ENCODE assay signal across 8 cellular contexts in the genomic region with DNA sequence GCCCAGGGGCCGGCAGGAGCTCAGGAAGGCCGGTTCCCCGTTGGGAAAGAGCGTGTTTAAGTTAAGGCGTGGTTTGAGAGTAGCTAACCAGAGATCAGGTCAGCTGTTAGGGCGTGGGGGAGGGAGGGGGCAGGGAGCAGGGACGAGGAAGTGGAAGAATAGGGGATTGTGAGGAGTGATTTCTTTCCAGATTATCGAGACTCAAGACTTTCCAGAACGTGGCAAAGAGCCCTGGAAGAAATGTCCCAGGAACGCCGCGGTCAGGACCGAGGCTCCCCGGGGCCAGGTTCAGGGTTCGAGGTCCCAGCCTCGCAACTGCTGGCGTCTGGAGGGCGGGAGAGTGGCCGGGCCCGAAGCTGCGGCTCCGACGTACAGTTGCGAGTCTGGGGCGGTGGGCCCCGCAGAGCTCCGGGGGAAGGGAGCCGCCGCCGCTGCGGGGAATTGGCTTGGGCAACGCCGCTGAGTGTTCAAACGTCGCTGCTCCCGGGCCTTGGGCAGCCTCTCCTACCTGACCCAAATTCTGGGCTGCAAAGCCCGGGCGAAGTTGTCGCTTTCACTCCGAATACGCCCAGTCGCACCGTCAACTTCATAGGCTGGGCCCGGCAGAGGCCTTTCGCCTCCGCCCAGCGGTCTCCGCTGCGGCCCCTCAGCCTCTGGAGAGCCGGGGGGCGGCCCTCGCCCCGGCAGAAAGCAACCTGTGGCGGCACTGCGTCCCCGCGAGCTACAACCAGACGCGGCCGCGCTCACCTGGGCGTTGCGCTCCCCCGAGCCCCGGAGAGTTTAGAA. TPM values are rescaled to one million over a fixed set of nuclear protein-coding genes. Genes with fewer than 3 reads are reported as not detected.
DNase-seq lines count a peak whose midpoint lies in the region; ATAC-seq and TF ChIP-seq lines count a peak whose summit lies in the region.

No MANE protein-coding gene starts in this region.

- H3K36me3 Mint-ChIP-seq in CD8-positive, alpha-beta T cell, result peaks cover 13% of the 10 kb centered on the region

- H3K9me3 Mint-ChIP-seq in CD8-positive, alpha-beta T cell, result no peaks in the 10 kb centered on the region

- intact Hi-C loops in CD8-positive, alpha-beta T cell (cut with DNase I, micrococcal nuclease), result no loop called here

- peak overlapping the region; percentile 41 for H3K4me3 Mint-ChIP-seq in CD8-positive, alpha-beta T cell

- peaks cover 34% of the 10 kb centered on the region for H3K4me1 ChIP-seq in CD8-positive, alpha-beta T cell (ENCODE audit: insufficient read depth, low read length)
- peaks cover 48% of the 10 kb centered on the region for H3K4me1 ChIP-seq in mononuclear cell (ENCODE audit: insufficient read depth, low read length)

- peak overlapping the region; percentile 38 for H3K4me3 ChIP-seq in CD8-positive, alpha-beta T cell (ENCODE audit: low read depth, low read length)
- H3K4me3 ChIP-seq in cardiac fibroblast (replicated peaks in 1 of 2; ENCODE audit: low read depth in 2 of 2, low read length in 2 of 2) (peak overlapping the region; percentile 21 to 40), mononuclear cell (ENCODE audit: low read length) (peak overlapping the region; percentile 15)

- peaks cover 29% of the 10 kb centered on the region for H3K4me1 Mint-ChIP-seq in CD8-positive, alpha-beta T cell (ENCODE audit: low read depth)

- POLR2A ChIA-PET in CD8-positive, alpha-beta T cell (lab: Charles Lee), result interaction anchor here (0.6 to 1.0 kb wide), 2 partner anchors 16 to 81 kb away, joined by 3 to 4 read pairs; no protein-coding TSS in a partner anchor

- H3K27me3 ChIP-seq in CD8-positive, alpha-beta T cell (ENCODE audit: insufficient read depth, low read length), result peaks cover 43% of the 10 kb centered on the region
- peaks cover 84% of the 10 kb centered on the region for H3K27me3 ChIP-seq in mononuclear cell (ENCODE audit: insufficient read depth, low read length)

- no peaks in the 10 kb centered on the region for H3K36me3 ChIP-seq in CD8-positive, alpha-beta T cell (ENCODE audit: insufficient read depth, low read length)

- no peak overlapping the region for H3K27ac Mint-ChIP-seq in CD8-positive, alpha-beta T cell

- H3K27me3 Mint-ChIP-seq in CD8-positive, alpha-beta T cell (ENCODE audit: low read depth), result peaks cover 48% of the 10 kb centered on the region

- DNase-seq in CD8-positive, alpha-beta T cell, result peak in 1 of 7 experiments; percentile 18
- peak; percentile 51 for DNase-seq in HT-29 (ENCODE audit: low spot score)
- no peak for DNase-seq in cardiac fibroblast (ENCODE audit: low read depth in 2 of 2)
- DNase-seq in NCI-H526 (lab: John Stamatoyannopoulos, UW), result no peak
- no peak for DNase-seq in NCI-H1694 treated with DMSO at 0.1 percent for 48 hours (lab: John Stamatoyannopoulos, UW)
- DNase-seq in C1 segment of cervical spinal cord (lab: John Stamatoyannopoulos, UW), result no peak

- CTCF ChIA-PET in CD8-positive, alpha-beta T cell (lab: Charles Lee), result interaction anchor here (0.9 kb wide), 1 partner anchor 9 kb away, joined by 4 read pairs; no protein-coding TSS in a partner anchor

- no peak for TF ChIP-seq CTCF in CD8-positive, alpha-beta T cell (IDR thresholded peaks at IDR 0.05)
- no peak for TF ChIP-seq CTCF in cardiac fibroblast (IDR thresholded peaks at IDR 0.05; ENCODE audit: low read depth, low read length)

- H3K27ac ChIP-seq in CD8-positive, alpha-beta T cell (ENCODE audit: low read depth, low read length), result no peak overlapping the region

- no peaks in the 10 kb centered on the region for H3K9me3 ChIP-seq in CD8-positive, alpha-beta T cell (ENCODE audit: low read length)
- H3K9me3 ChIP-seq in mononuclear cell (ENCODE audit: low read depth, low read length), result no peaks in the 10 kb centered on the region

- ATAC-seq in CD8-positive, alpha-beta T cell, result peak; percentile 33
- ATAC-seq in HG02973 (IDR thresholded peaks at IDR 0.05; ENCODE audit: unreplicated experiment), result no peak

RNA-seq across cellular contexts. Expression of a gene that starts 9.5 kb away (rescaled TPM):
- total RNA-seq in CD8-positive, alpha-beta T cell, result not detected
- 1.2 and 3.4 TPM in 2 replicates for total RNA-seq in HT-29 (2014; rRNA removed; shearing (Covaris generic))
- 0.21 TPM for total RNA-seq in mononuclear cell

RNA-seq across cellular contexts. Expression of a gene that starts 34.8 kb away (rescaled TPM):
- 10 to 100 TPM; 18.0 to 18.1 TPM for total RNA-seq in CD8-positive, alpha-beta T cell
- 154 and 157 TPM in 2 replicates for total RNA-seq in HT-29 (2014; rRNA removed; shearing (Covaris generic))
- 51.5 TPM for total RNA-seq in mononuclear cell
